1 cellular context compared by ENCODE assay signal in the genomic region with DNA sequence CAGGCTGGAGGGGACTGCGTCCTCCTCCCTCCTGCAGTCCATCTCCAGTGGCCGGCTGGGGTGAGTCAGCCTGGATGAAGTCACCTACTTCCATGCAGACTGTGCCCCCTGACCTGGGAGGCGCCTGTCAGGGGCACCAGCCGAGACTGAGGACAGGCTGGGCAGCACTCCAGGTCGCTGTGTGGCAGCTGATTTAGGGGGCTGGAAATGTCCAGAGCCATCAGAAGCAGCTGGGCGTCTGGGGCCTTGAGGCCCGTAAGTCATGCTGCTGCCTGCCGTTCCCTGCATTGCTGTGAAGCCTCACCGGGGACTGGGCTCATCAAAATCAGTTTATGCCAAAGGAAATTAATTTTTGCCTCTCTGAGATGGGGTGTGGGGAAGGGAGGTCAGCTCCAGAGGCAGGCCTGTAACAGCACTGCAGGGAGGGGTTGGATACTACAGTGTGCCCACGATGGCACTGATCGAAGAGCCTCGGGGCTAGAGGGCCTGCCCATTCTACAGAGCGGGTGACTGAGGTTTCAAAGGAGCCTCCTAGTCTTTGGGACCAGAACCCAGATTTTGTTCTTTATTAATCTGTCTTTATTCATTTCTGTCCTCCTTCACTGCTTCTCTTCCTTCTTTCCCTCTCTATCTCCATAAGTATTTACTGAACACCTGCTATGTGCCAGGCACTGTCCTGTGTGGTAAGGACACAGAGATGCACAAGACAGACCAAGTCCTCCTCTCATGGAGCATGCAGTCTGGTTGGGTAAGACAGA.
A peak's percentile ranks its signal among the peaks of the same experiment; 100 is the strongest.
TF ChIP-seq lines count a peak whose summit lies in the region.

No MANE protein-coding gene starts in this region.

TF ChIP-seq in HepG2, 621 proteins besides CTCF, POLR2A, EP300 and RAD21 (continued from another document and continues in another):
- TF ChIP-seq, protein P1, sequence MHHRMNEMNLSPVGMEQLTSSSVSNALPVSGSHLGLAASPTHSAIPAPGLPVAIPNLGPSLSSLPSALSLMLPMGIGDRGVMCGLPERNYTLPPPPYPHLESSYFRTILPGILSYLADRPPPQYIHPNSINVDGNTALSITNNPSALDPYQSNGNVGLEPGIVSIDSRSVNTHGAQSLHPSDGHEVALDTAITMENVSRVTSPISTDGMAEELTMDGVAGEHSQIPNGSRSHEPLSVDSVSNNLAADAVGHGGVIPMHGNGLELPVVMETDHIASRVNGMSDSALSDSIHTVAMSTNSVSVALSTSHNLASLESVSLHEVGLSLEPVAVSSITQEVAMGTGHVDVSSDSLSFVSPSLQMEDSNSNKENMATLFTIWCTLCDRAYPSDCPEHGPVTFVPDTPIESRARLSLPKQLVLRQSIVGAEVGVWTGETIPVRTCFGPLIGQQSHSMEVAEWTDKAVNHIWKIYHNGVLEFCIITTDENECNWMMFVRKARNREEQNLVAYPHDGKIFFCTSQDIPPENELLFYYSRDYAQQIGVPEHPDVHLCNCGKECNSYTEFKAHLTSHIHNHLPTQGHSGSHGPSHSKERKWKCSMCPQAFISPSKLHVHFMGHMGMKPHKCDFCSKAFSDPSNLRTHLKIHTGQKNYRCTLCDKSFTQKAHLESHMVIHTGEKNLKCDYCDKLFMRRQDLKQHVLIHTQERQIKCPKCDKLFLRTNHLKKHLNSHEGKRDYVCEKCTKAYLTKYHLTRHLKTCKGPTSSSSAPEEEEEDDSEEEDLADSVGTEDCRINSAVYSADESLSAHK (CRISPR knock-in tag; IDR thresholded peaks at IDR 0.05; ENCODE audit: borderline replicate concordance), result no peak
- TF ChIP-seq HNRNPH1 (optimal IDR thresholded peaks at IDR 0.05; ENCODE audit: low read depth, low read length), result no peak
- no peak for TF ChIP-seq ZNF256 (CRISPR knock-in tag; conservative IDR thresholded peaks at IDR 0.05)
- TF ChIP-seq SETDB1 (CRISPR knock-in tag; IDR thresholded peaks at IDR 0.05; ENCODE audit: borderline replicate concordance), result no peak
- no peak for TF ChIP-seq ZFP41 (CRISPR knock-in tag; IDR thresholded peaks at IDR 0.05; ENCODE audit: borderline replicate concordance)
- TF ChIP-seq ZFP91 (CRISPR knock-in tag; IDR thresholded peaks at IDR 0.05; ENCODE audit: borderline replicate concordance), result peak; percentile 51; the same call in 1 of the 2 replicates
- TF ChIP-seq NFE2L2 (IDR thresholded peaks at IDR 0.05; ENCODE audit: low read length), result no peak
- no peak for TF ChIP-seq MAF1 (CRISPR knock-in tag; IDR thresholded peaks at IDR 0.05; ENCODE audit: borderline replicate concordance)
- TF ChIP-seq ESRRA (CRISPR knock-in tag; IDR thresholded peaks at IDR 0.05; ENCODE audit: low read depth), result no peak
- no peak; the same call in 1 of the 2 replicates for TF ChIP-seq KDM4B (CRISPR knock-in tag; IDR thresholded peaks at IDR 0.05)
- TF ChIP-seq ZNF567 (CRISPR knock-in tag; IDR thresholded peaks at IDR 0.05; ENCODE audit: borderline replicate concordance), result no peak
- TF ChIP-seq SOX13 (IDR thresholded peaks at IDR 0.05), result no peak
- peak in 1 of 2 experiments; percentile 25; a peak in 1 of 4 replicates for TF ChIP-seq SOX13 (CRISPR knock-in tag; conservative IDR thresholded peaks at IDR 0.05 in 1 of 2, IDR thresholded peaks at IDR 0.05 in 1 of 2)
- TF ChIP-seq ZMYM3 (CRISPR knock-in tag; IDR thresholded peaks at IDR 0.05), result peak; percentile 47; the same call in 1 of the 2 replicates
- TF ChIP-seq NR2F1 (CRISPR knock-in tag; IDR thresholded peaks at IDR 0.05), result peak; percentile 85 to 89
- no peak for TF ChIP-seq ZNF513 (CRISPR knock-in tag; conservative IDR thresholded peaks at IDR 0.05)
- TF ChIP-seq ZNF609 (CRISPR knock-in tag; IDR thresholded peaks at IDR 0.05; ENCODE audit: borderline replicate concordance), result peak; percentile 44; the same call in 1 of the 2 replicates
- no peak for TF ChIP-seq ZNF569 (CRISPR knock-in tag; IDR thresholded peaks at IDR 0.05; ENCODE audit: borderline replicate concordance)
- TF ChIP-seq KDM3A (CRISPR knock-in tag; IDR thresholded peaks at IDR 0.05; ENCODE audit: low read depth), result no peak
- TF ChIP-seq RFXAP (CRISPR knock-in tag; IDR thresholded peaks at IDR 0.05; ENCODE audit: borderline replicate concordance), result no peak
- no peak for TF ChIP-seq ZNF362 (CRISPR knock-in tag; IDR thresholded peaks at IDR 0.05; ENCODE audit: borderline replicate concordance)
- no peak for TF ChIP-seq ZNF816 (CRISPR knock-in tag; IDR thresholded peaks at IDR 0.05; ENCODE audit: borderline replicate concordance)
- TF ChIP-seq ZNF782 (CRISPR knock-in tag; IDR thresholded peaks at IDR 0.05; ENCODE audit: borderline replicate concordance), result no peak
- no peak for TF ChIP-seq ZNF800 (CRISPR knock-in tag; IDR thresholded peaks at IDR 0.05)
- TF ChIP-seq ZKSCAN5 (CRISPR knock-in tag; IDR thresholded peaks at IDR 0.05), result no peak
- no peak for TF ChIP-seq ZMAT5 (CRISPR knock-in tag; IDR thresholded peaks at IDR 0.05; ENCODE audit: borderline replicate concordance, low read depth)
- no peak for TF ChIP-seq CCDC6 (CRISPR knock-in tag; IDR thresholded peaks at IDR 0.05)
- TF ChIP-seq HOXA9 (CRISPR knock-in tag; IDR thresholded peaks at IDR 0.05; ENCODE audit: borderline replicate concordance), result no peak
- no peak for TF ChIP-seq CHD2 (IDR thresholded peaks at IDR 0.05; ENCODE audit: low read depth, low read length)
- TF ChIP-seq ZNF644 (CRISPR knock-in tag; IDR thresholded peaks at IDR 0.05; ENCODE audit: low read depth), result no peak
- TF ChIP-seq ZNF878 (CRISPR knock-in tag; IDR thresholded peaks at IDR 0.05), result no peak
- TF ChIP-seq ZBTB42 (CRISPR knock-in tag; IDR thresholded peaks at IDR 0.05), result no peak
- TF ChIP-seq ZNF589 (CRISPR knock-in tag; conservative IDR thresholded peaks at IDR 0.05), result no peak
- TF ChIP-seq, protein P2, sequence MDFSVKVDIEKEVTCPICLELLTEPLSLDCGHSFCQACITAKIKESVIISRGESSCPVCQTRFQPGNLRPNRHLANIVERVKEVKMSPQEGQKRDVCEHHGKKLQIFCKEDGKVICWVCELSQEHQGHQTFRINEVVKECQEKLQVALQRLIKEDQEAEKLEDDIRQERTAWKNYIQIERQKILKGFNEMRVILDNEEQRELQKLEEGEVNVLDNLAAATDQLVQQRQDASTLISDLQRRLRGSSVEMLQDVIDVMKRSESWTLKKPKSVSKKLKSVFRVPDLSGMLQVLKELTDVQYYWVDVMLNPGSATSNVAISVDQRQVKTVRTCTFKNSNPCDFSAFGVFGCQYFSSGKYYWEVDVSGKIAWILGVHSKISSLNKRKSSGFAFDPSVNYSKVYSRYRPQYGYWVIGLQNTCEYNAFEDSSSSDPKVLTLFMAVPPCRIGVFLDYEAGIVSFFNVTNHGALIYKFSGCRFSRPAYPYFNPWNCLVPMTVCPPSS (IDR thresholded peaks at IDR 0.05), result no peak
- TF ChIP-seq MED8 (CRISPR knock-in tag; IDR thresholded peaks at IDR 0.05; ENCODE audit: insufficient replicate concordance), result no peak
- no peak for TF ChIP-seq ZNF232 (CRISPR knock-in tag; IDR thresholded peaks at IDR 0.05; ENCODE audit: borderline replicate concordance)
- no peak for TF ChIP-seq CREB1 (IDR thresholded peaks at IDR 0.05)
- TF ChIP-seq CREB1 (CRISPR knock-in tag; IDR thresholded peaks at IDR 0.05), result no peak
- TF ChIP-seq RFX5 (IDR thresholded peaks at IDR 0.05; ENCODE audit: low read depth, low read length), result 0 out of 2 replicates have a peak, but pooled peaks have one; percentile 26
- TF ChIP-seq, protein P3, sequence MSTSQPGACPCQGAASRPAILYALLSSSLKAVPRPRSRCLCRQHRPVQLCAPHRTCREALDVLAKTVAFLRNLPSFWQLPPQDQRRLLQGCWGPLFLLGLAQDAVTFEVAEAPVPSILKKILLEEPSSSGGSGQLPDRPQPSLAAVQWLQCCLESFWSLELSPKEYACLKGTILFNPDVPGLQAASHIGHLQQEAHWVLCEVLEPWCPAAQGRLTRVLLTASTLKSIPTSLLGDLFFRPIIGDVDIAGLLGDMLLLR (CRISPR knock-in tag; IDR thresholded peaks at IDR 0.05), result no peak
- TF ChIP-seq, protein P4, sequence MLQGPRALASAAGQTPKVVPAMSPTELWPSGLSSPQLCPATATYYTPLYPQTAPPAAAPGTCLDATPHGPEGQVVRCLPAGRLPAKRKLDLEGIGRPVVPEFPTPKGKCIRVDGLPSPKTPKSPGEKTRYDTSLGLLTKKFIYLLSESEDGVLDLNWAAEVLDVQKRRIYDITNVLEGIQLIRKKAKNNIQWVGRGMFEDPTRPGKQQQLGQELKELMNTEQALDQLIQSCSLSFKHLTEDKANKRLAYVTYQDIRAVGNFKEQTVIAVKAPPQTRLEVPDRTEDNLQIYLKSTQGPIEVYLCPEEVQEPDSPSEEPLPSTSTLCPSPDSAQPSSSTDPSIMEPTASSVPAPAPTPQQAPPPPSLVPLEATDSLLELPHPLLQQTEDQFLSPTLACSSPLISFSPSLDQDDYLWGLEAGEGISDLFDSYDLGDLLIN (CRISPR knock-in tag; IDR thresholded peaks at IDR 0.05; ENCODE audit: borderline replicate concordance), result no peak
- peak; percentile 47; the same call in 1 of the 2 replicates for TF ChIP-seq ZFX (CRISPR knock-in tag; IDR thresholded peaks at IDR 0.05; ENCODE audit: low read depth)
- TF ChIP-seq RBM39 (IDR thresholded peaks at IDR 0.05; ENCODE audit: low read depth, low read length, poor library complexity, severe bottlenecking), result peak; percentile 31
- no peak for TF ChIP-seq IRF2 (CRISPR knock-in tag; IDR thresholded peaks at IDR 0.05)
